In the genomic region with DNA sequence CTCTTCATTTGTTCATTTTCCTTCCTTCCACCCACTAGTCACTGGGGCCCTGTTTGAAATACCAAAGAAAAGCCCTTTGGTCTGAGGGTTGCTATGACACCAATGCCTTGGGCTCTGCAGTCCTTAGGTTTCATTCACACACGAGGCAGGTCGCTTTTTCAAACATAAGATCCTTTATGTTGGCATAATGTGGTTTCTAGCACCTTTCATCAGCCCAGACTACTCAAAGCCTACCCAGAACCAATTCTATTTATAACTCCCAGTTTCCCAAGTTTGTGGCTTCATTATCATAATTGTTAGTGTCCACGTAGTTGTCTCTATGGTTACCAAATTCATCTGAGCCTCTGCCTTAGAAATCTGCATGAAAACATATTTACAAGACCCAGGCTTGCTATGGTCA, we compare ENCODE assay signal across 12 cellular contexts. TPM values are rescaled to one million over a fixed set of nuclear protein-coding genes. Genes with fewer than 3 reads are reported as not detected.
DNase-seq lines count a peak whose midpoint lies in the region; ATAC-seq and TF ChIP-seq lines count a peak whose summit lies in the region.
"Had no signal": no experiment of that assay in that cellular context is flagged by ENCODE, and none has a peak within 500 bp of the region (broad histone marks: within the 10 kb centered on the region; RNA-seq: fewer than 3 reads in every experiment).

No MANE protein-coding gene starts in this region.

- intact Hi-C loops in PC-3 (cut with micrococcal nuclease) = no loop called here

- peak; percentile 91 for DNase-seq in AG10803 (ENCODE audit: low read depth)
- DNase-seq in KBM-7 = peak; percentile 45
- peak; percentile 87 for DNase-seq in OCI-M1 (lab: John Stamatoyannopoulos, UW)
- peak; percentile 77 for DNase-seq in fibroblast of villous mesenchyme (ENCODE audit: low read depth)
- no peak for DNase-seq in stimulated activated CD4-positive, alpha-beta T cell treated with anti-CD3 and anti-CD28 coated beads, Interleukin-4, amount 100 ng/mL, for 4 hours
- no peak for DNase-seq in PC-3
- DNase-seq: Calu3; dermis blood vessel endothelial cell; natural killer cell; stimulated activated CD4-positive, alpha-beta T cell treated with anti-CD3 and anti-CD28 coated beads, Interleukin-15, amount 100 ng/mL, for 24 hours had no signal

- H3F3A ChIP-seq in PC-3 (ENCODE audit: low read length, unreplicated experiment) = no peaks in the 10 kb centered on the region

- H2AFZ ChIP-seq in PC-3 (ENCODE audit: low read length) = no peak overlapping the region

- POLR2A ChIA-PET in PC-3 (lab: Charles Lee; ENCODE audit: unreplicated experiment) = no interaction called here

- CTCF ChIA-PET in PC-3 (lab: Charles Lee) = no interaction called here

- no peaks in the 10 kb centered on the region for H3K79me2 ChIP-seq in PC-3 (ENCODE audit: low read length)

- no peaks in the 10 kb centered on the region for H4K20me1 ChIP-seq in PC-3 (ENCODE audit: low read length)

- no peak overlapping the region for H3K9ac ChIP-seq in PC-3 (ENCODE audit: low read length)

- BruUV-seq in PC-3 (replicated peaks; lab: Mats Ljungman, UMichigan) = no TSS peak

- TF ChIP-seq CTCF in AG10803 (conservative IDR thresholded peaks at IDR 0.05; ENCODE audit: low read length) (no peak), fibroblast of villous mesenchyme (IDR thresholded peaks at IDR 0.05; ENCODE audit: insufficient read depth, low read depth, low read length) (no peak), PC-3 (conservative IDR thresholded peaks at IDR 0.05; ENCODE audit: low read depth, low read length) (no peak)

- no peak overlapping the region for H3K4me3 ChIP-seq in AG10803 (ENCODE audit: low read length)
- H3K4me3 ChIP-seq in fibroblast of villous mesenchyme (ENCODE audit: low read depth, low read length) = no peak overlapping the region
- H3K4me3 ChIP-seq in PC-3 (ENCODE audit: low read length) = no peak overlapping the region

- no peaks in the 10 kb centered on the region for H3K9me2 ChIP-seq in PC-3 (replicated peaks; ENCODE audit: low read length)

- H3K4me1 ChIP-seq in PC-3 (ENCODE audit: insufficient read depth, low read length) = no peaks in the 10 kb centered on the region

- no peaks in the 10 kb centered on the region for H3K27me3 ChIP-seq in PC-3 (ENCODE audit: low read length)

- ATAC-seq in HG03521 (IDR thresholded peaks at IDR 0.05; ENCODE audit: unreplicated experiment) (no peak), PC-3 (no peak; the same call in 1 of the 2 replicates), HG03159 (IDR thresholded peaks at IDR 0.05; ENCODE audit: unreplicated experiment) (no peak)
- ATAC-seq: natural killer cell had no signal

- in situ Hi-C loops in KBM-7 (cut with MboI; ENCODE audit: low pct_unique_long_range_greater_than_20kb, low sequenced_read_pairs) = no loop called here

- H3K4me2 ChIP-seq in PC-3 (ENCODE audit: low read length) = no peak overlapping the region

- no peaks in the 10 kb centered on the region for H3K9me3 ChIP-seq in PC-3 (ENCODE audit: low read length)

- no peaks in the 10 kb centered on the region for H3K36me3 ChIP-seq in PC-3 (ENCODE audit: low read depth, low read length)

- no peak overlapping the region for H3K27ac ChIP-seq in PC-3 (ENCODE audit: low read length)

RNA-seq across cellular contexts. Expression of a gene that starts 6.6 kb away (rescaled TPM):
- total RNA-seq in fibroblast of villous mesenchyme (23.2 and 26.3 TPM in 2 replicates), PC-3 (2014; rRNA removed) (41.4 and 48.1 TPM in 2 replicates)

RNA-seq across cellular contexts. Expression of a gene that starts 13.6 kb away (rescaled TPM):
- total RNA-seq in fibroblast of villous mesenchyme = 45.4 and 52.7 TPM in 2 replicates
- total RNA-seq in PC-3 (2014; rRNA removed) = 9.6 and 10.8 TPM in 2 replicates

RNA-seq across cellular contexts. Expression of a gene that starts 44.6 kb away (rescaled TPM):
- total RNA-seq in fibroblast of villous mesenchyme (1.6 and 4.3 TPM in 2 replicates), PC-3 (2014; rRNA removed) (not detected in 2 replicates)
- total RNA-seq: Calu3, dermis blood vessel endothelial cell had no signal

Comparison
In these comparisons a context has a peak if more than half of its experiments do, and no peak if none do; other contexts are left out.
1. DNase-seq: peak in AG10803 (single experiment), KBM-7 (single experiment), OCI-M1 (single experiment) and fibroblast of villous mesenchyme (single experiment); none in stimulated activated CD4-positive, alpha-beta T cell treated with anti-CD3 and anti-CD28 coated beads, Interleukin-4, amount 100 ng/mL, for 4 hours (0 of 2) and PC-3 (single experiment).